Comparison of ENCODE assay signal across 27 cellular contexts in the genomic region with DNA sequence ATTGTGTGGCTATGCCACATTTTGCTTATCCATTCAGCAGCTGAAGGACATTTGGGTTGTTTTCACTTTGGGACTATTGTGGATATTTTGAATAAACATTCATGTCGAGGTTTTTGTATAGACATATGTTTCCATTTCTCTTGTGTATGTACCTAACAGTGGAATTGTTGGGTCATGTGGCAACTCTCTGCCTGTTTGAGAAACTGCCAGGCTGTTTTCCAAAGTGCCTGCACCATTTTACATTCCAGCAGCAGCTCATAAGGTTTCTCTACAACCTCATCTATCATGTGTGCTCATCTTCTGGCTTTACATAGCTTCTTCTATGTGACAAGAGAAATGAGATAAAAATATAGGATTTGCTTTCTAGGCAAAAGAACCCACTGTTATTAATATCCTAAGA. TPM values are rescaled to one million over a fixed set of nuclear protein-coding genes. Genes with fewer than 3 reads are reported as not detected.
DNase-seq lines count a peak whose midpoint lies in the region; ATAC-seq, FAIRE-seq and TF ChIP-seq lines count a peak whose summit lies in the region.
"Had no signal": no experiment of that assay in that cellular context is flagged by ENCODE, and none has a peak within 500 bp of the region (broad histone marks: within the 10 kb centered on the region; RNA-seq: fewer than 3 reads in every experiment).

No MANE protein-coding gene starts in this region.

- no peaks in the 10 kb centered on the region for H3K9me3 ChIP-seq in A549
- no peaks in the 10 kb centered on the region for H3K9me3 ChIP-seq in IMR-90 (ENCODE audit: control insufficient read depth, insufficient read depth, low read length)
- H3K9me3 ChIP-seq in adipocyte (ENCODE audit: control insufficient read depth, low read length) = no peaks in the 10 kb centered on the region
- H3K9me3 ChIP-seq: BLaER1, heart right ventricle had no signal

- peaks cover 8% of the 10 kb centered on the region; the same call in 2 of the 3 replicates for H3K4me1 ChIP-seq in A549
- H3K4me1 ChIP-seq in IMR-90 (ENCODE audit: control insufficient read depth, insufficient read depth, low read length) = peaks cover 3% of the 10 kb centered on the region
- H3K4me1 ChIP-seq in adipocyte (ENCODE audit: control insufficient read depth, insufficient read depth, low read length) = no peaks in the 10 kb centered on the region

- H3K56ac ChIP-seq in IMR-90 (ENCODE audit: extremely low read depth, insufficient read depth, low read length) = no peak overlapping the region

- whole genome bisulfite sequencing in A549 (ENCODE audit: missing lambda C conversion rate) = 54% methylated on average over 1 of the region's 1 CpG
- no CpG with 5 or more reads among the region's 1 CpG for WGBS in IMR-90 (ENCODE audit: extremely low coverage in 2 of 2, insufficient read length in 1 of 2), 2 experiments

- no peak overlapping the region for H4K91ac ChIP-seq in IMR-90 (ENCODE audit: insufficient read depth, low read depth, low read length)

- POLR2A ChIA-PET in A549 (lab: Yijun Ruan, JAX) = no interaction called here
- POLR2A ChIA-PET in IMR-90 (lab: Charles Lee; ENCODE audit: unreplicated experiment) = no interaction called here

- TF ChIP-seq RAD21 in A549 (conservative IDR thresholded peaks at IDR 0.05 in 1 of 2, IDR thresholded peaks at IDR 0.05 in 1 of 2) (no peak), IMR-90 (IDR thresholded peaks at IDR 0.05; ENCODE audit: low read length) (no peak)

- no TSS peak for BruUV-seq in IMR-90 (replicated peaks; lab: Mats Ljungman, UMichigan)

- H3K79me1 ChIP-seq in IMR-90 (ENCODE audit: low read depth in 1 of 2, low read length in 2 of 2) = no peaks in the 10 kb centered on the region

- no peak overlapping the region; the same call in 2 of the 3 replicates for H2BK15ac ChIP-seq in IMR-90 (ENCODE audit: low read depth, low read length)

- no peak overlapping the region for H3K9ac ChIP-seq in IMR-90 (ENCODE audit: low read depth, low read length)
- H3K9ac ChIP-seq in adipocyte (ENCODE audit: low read length) = no peak overlapping the region
- H3K9ac ChIP-seq: BLaER1 had no signal

- no peak overlapping the region for H3K23ac ChIP-seq in IMR-90 (ENCODE audit: low read depth, low read length)

- no peak overlapping the region for H4K5ac ChIP-seq in IMR-90 (ENCODE audit: low read depth, low read length)

- no peaks in the 10 kb centered on the region for H4K20me1 ChIP-seq in IMR-90 (ENCODE audit: insufficient read depth, low read length)
- H4K20me1 ChIP-seq: BLaER1 had no signal

- no peak overlapping the region for H3K14ac ChIP-seq in IMR-90 (replicated peaks; ENCODE audit: low read depth, low read length)

- H2AK5ac ChIP-seq in IMR-90 (ENCODE audit: low read depth, low read length) = no peak overlapping the region

- DNase-seq in A549 (ENCODE audit: low read depth in 1 of 2, low spot score in 1 of 2) (no peak), IMR-90 (no peak), adipocyte (ENCODE audit: low read depth) (peak; percentile 43), fibroblast of peridontal ligament (ENCODE audit: extremely low read depth) (peak; percentile 57), GM03348 (ENCODE audit: low spot score) (no peak), SW 1271 (lab: John Stamatoyannopoulos, UW) (no peak), cerebellum (ENCODE audit: low spot score) (no peak), islet precursor cell (no peak)
- DNase-seq: amniotic stem cell; cortex of kidney; DMS79 treated with DMSO at 0.1 percent for 48 hours; heart right ventricle; mesendoderm; naive thymus-derived CD8-positive, alpha-beta T cell; NCI-H1105; NCI-H2029; NCI-H748 treated with DMSO at 0.1 percent for 48 hours; occipital lobe; retina; SHP77 treated with DMSO at 0.1 percent for 48 hours; stimulated activated CD4-positive, alpha-beta T cell treated with anti-CD3 and anti-CD28 coated beads, Interleukin-2, amount 100 ng/mL, for 48 hours had no signal

- in situ Hi-C loops in IMR-90 (cut with MboI; ENCODE audit: low sequenced_read_pairs) = no loop called here

- ATAC-seq in A549 (no peak), IMR-90 (ENCODE audit: low read depth) (no peak)
- ATAC-seq: heart right ventricle; naive thymus-derived CD8-positive, alpha-beta T cell; stimulated activated memory B cell treated with anti-CD40 and anti-IgM and Interleukin-4, amounts not matched to agents 10 μg/mL and 1 μg/mL and 100 μg/mL, for 72 hours had no signal

- no peak overlapping the region for H2AFZ ChIP-seq in IMR-90 (replicated peaks; ENCODE audit: low read length, poor library complexity)

- H3K27me3 ChIP-seq in IMR-90 (ENCODE audit: control insufficient read depth, insufficient read depth, low read length) (no peaks in the 10 kb centered on the region), adipocyte (replicated peaks; ENCODE audit: control insufficient read depth, insufficient read depth, low read length) (no peaks in the 10 kb centered on the region)
- H3K27me3 ChIP-seq: BLaER1, heart right ventricle had no signal

- no peak for TF ChIP-seq EP300 in A549 (IDR thresholded peaks at IDR 0.05)

- H3K4me2 ChIP-seq in A549 = peak overlapping the region; percentile 36; the same call in 1 of the 3 replicates
- no peak overlapping the region for H3K4me2 ChIP-seq in IMR-90 (ENCODE audit: low read depth, low read length)

- dilution Hi-C loops in IMR-90 (cut with HindIII; ENCODE audit: low sequenced_read_pairs, unreplicated experiment) = no loop called here

- CTCF ChIA-PET in A549 (lab: Yijun Ruan, JAX) = interaction anchor here (1.7 kb wide), 1 partner anchor 53 kb away, joined by 4 read pairs; no protein-coding TSS in a partner anchor
- CTCF ChIA-PET in IMR-90 (lab: Yijun Ruan, JAX) = no interaction called here

- no peak for TF ChIP-seq POLR2A in A549 (IDR thresholded peaks at IDR 0.05; ENCODE audit: low read length)
- TF ChIP-seq POLR2A in IMR-90 (IDR thresholded peaks at IDR 0.05; ENCODE audit: low read depth, low read length) = no peak

- TF ChIP-seq CTCF in A549 (IDR thresholded peaks at IDR 0.05) = no peak
- no peak for TF ChIP-seq CTCF in IMR-90 (conservative IDR thresholded peaks at IDR 0.05; ENCODE audit: low read depth, low read length)

- H3K36me3 ChIP-seq in IMR-90 (ENCODE audit: control insufficient read depth, insufficient read depth, low read length) = no peaks in the 10 kb centered on the region
- no peaks in the 10 kb centered on the region for H3K36me3 ChIP-seq in adipocyte (ENCODE audit: control insufficient read depth, insufficient read depth, low read length, severe bottlenecking)
- H3K36me3 ChIP-seq: BLaER1, heart right ventricle had no signal

- no peak for FAIRE-seq in A549 (lab: Jason Lieb, UNC)
- FAIRE-seq: GM12878, H1, TTC549, urothelium cell line had no signal

- no peak overlapping the region for H2BK5ac ChIP-seq in IMR-90 (ENCODE audit: low read depth, low read length, poor library complexity, severe bottlenecking)

- intact Hi-C loops in IMR-90 (cut with micrococcal nuclease) = no loop called here

- peak overlapping the region; percentile 16; the same call in 1 of the 2 replicates for H2BK120ac ChIP-seq in IMR-90 (ENCODE audit: low read depth, low read length)

- H3K9me1 ChIP-seq in IMR-90 (ENCODE audit: insufficient read depth, low read length) = peaks cover 3% of the 10 kb centered on the region; the same call in 1 of the 2 replicates

- 0 out of 2 replicates have a peak overlapping the region, but pooled peaks have one; percentile 8 for H3K4ac ChIP-seq in IMR-90 (ENCODE audit: low read depth, low read length)

- H3K4me3 ChIP-seq in A549 = no peak overlapping the region
- H3K4me3 ChIP-seq in IMR-90 (ENCODE audit: insufficient read depth, low read depth, low read length) = no peak overlapping the region
- H3K4me3 ChIP-seq in adipocyte (ENCODE audit: low read length) = no peak overlapping the region
- H3K4me3 ChIP-seq: BLaER1, GM12878, heart right ventricle had no signal

- H2BK20ac ChIP-seq in IMR-90 (ENCODE audit: low read depth, low read length) = no peak overlapping the region

- H3K27ac ChIP-seq in A549 (no peak overlapping the region), IMR-90 (ENCODE audit: insufficient read depth, low read length) (no peak overlapping the region)
- H3K27ac ChIP-seq: BLaER1 had no signal

- no peak overlapping the region for H2AK9ac ChIP-seq in IMR-90 (replicated peaks; ENCODE audit: low read depth, low read length, poor library complexity)

- H3K18ac ChIP-seq in IMR-90 (ENCODE audit: low read depth, low read length) = no peak overlapping the region; the same call in 1 of the 2 replicates

- no peak overlapping the region for H4K8ac ChIP-seq in IMR-90 (ENCODE audit: low read depth in 2 of 2, low read length in 2 of 2)

TF ChIP-seq in A549, 52 proteins besides CTCF, POLR2A, EP300 and RAD21:
- TF ChIP-seq USF2 (IDR thresholded peaks at IDR 0.05) = no peak
- no peak for TF ChIP-seq BHLHE40 (IDR thresholded peaks at IDR 0.05; ENCODE audit: low read depth, low read length)
TF ChIP-seq in A549: peak in this region for 0.

TF ChIP-seq in IMR-90, 13 proteins besides CTCF, POLR2A, EP300 and RAD21 (continues in another document):
- TF ChIP-seq BHLHE40 (IDR thresholded peaks at IDR 0.05; ENCODE audit: low read depth, low read length) (no peak), USF2 (IDR thresholded peaks at IDR 0.05; ENCODE audit: low read depth, low read length) (no peak)

RNA-seq across cellular contexts. Expression of gene TSPAN5, which starts 29.5 kb away (rescaled TPM):
- 10.6 and 12.4 TPM in 2 replicates for polyA plus RNA-seq in A549 (2011; rRNA removed)
- 2.8 and 3.6 TPM in 2 replicates for polyA plus RNA-seq in A549 (2012; cell fraction: cytosol; rRNA removed)
- polyA plus RNA-seq in A549 (2012; cell fraction: nucleus; rRNA removed) = 2.8 and 3.3 TPM in 2 replicates
- polyA plus RNA-seq in A549 (2017; fragmentation: RNase III; extraction: RNeasy Plus Mini Kit Qiagen cat#74134 plus additional on column Dnase treatment) = 7.4 to 9.5 TPM (median 9.0 TPM) in 3 replicates
- polyA minus RNA-seq in A549 (2011; rRNA and poly(A)+ RNA removed) = 7.4 and 7.5 TPM in 2 replicates
- 79.6 and 88.3 TPM in 2 replicates for total RNA-seq in IMR-90 (2012; rRNA removed)
- polyA plus RNA-seq in IMR-90 (2012; rRNA removed) = 58.2 and 64.8 TPM in 2 replicates
- 36.9 and 41.6 TPM in 2 replicates for polyA plus RNA-seq in IMR-90 (2012; cell fraction: cytosol; rRNA removed)
- polyA plus RNA-seq in IMR-90 (2012; cell fraction: nucleus; rRNA removed; ENCODE audit: low replicate concordance) = 21.8 and 70.0 TPM in 2 replicates
- total RNA-seq in cerebellum = 44.8 TPM

Comparison
In these comparisons a context has a peak if more than half of its experiments do, and no peak if none do; other contexts are left out.
1. DNase-seq: peak in adipocyte (single experiment) and fibroblast of peridontal ligament (single experiment); none in A549 (0 of 2), IMR-90 (single experiment), GM03348 (single experiment), SW 1271 (0 of 2), cerebellum (single experiment) and islet precursor cell (single experiment).